ENCODE assay signal across 20 cellular contexts in the genomic region with DNA sequence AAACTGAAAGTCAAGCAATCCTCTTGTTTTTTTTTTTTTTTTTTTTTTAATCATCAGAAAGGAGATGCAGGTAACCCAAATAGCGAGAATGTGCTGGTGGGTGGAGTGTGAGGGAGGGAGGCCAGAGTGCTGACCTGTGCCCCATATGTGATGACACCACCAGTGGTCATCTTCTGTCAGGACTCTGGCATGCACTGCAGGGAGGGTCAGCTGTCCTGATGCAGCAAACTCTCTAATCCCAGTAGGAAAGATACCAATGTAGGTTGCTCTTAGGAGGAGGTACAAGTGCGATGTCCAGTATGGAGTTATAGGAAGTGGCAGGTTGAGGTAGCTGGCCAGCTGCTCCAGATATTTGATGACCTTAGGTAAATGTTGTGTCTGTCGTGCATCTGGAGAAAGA. TPM values are rescaled to one million over a fixed set of nuclear protein-coding genes. Genes with fewer than 3 reads are reported as not detected.
"Had no signal": no experiment of that assay in that cellular context is flagged by ENCODE, and none has a peak within 500 bp of the region (broad histone marks: within the 10 kb centered on the region; RNA-seq: fewer than 3 reads in every experiment).

No MANE protein-coding gene starts in this region.

- H3K4me3 ChIP-seq: heart right ventricle, sigmoid colon, uterus had no signal

- H3K27ac ChIP-seq: sigmoid colon, uterus had no signal

- H3K4me1 ChIP-seq: sigmoid colon, uterus had no signal

- H3K4me3 Mint-ChIP-seq: activated CD4-positive, alpha-beta memory T cell treated with anti-CD3 and anti-CD28 coated beads for 36 hours; activated naive CD8-positive, alpha-beta T cell; activated T-helper 1 cell treated with anti-CD3 and anti-CD28 coated beads, Interleukin-12 subunit alpha, Interleukin-12 subunit beta, Interleukin-2, Interleukin-4 antibody, amounts not matched to agents 30 ng/mL and 10 ng/mL and 1 ng/mL, durations not matched to agents 14 hours and 24 hours and 36 hours; immature natural killer cell; neural crest cell; stimulated activated naive B cell treated with anti-CD40 and anti-IgM and Interleukin-4, amounts not matched to agents 10 μg/mL and 1 μg/mL and 100 μg/mL, for 72 hours; T-helper 2 cell treated with Interferon-gamma antibody and Interleukin-4, amounts not matched to agents 5 μg/mL and 100 μg/mL, for 36 hours had no signal

- H3K9me3 ChIP-seq: heart right ventricle, sigmoid colon, uterus had no signal

- H3K36me3 Mint-ChIP-seq: activated CD4-positive, alpha-beta memory T cell treated with anti-CD3 and anti-CD28 coated beads for 36 hours; activated naive CD8-positive, alpha-beta T cell; immature natural killer cell; stimulated activated naive B cell treated with anti-CD40 and anti-IgM and Interleukin-4, amounts not matched to agents 10 μg/mL and 1 μg/mL and 100 μg/mL, for 72 hours had no signal

- H3K27me3 ChIP-seq: heart right ventricle, sigmoid colon, uterus had no signal

- DNase-seq: activated CD4-positive, alpha-beta memory T cell treated with anti-CD3 and anti-CD28 coated beads for 36 hours; activated gamma-delta T cell treated with Interleukin-2 at 50 U/mL for 16 hours; activated T-cell treated with anti-CD3 and anti-CD28 coated beads for 4 hours; cerebellar nuclear complex; effector CD4-positive, alpha-beta T cell; heart right ventricle; immature natural killer cell; kidney glomerular epithelial cell; left ventricle myocardium superior; sigmoid colon; stimulated activated naive B cell treated with anti-CD40 and anti-IgM and Interleukin-4, amounts not matched to agents 10 μg/mL and 1 μg/mL and 100 μg/mL, for 72 hours; uterus had no signal

- H3K4me1 Mint-ChIP-seq: immature natural killer cell; neural crest cell; stimulated activated naive B cell treated with anti-CD40 and anti-IgM and Interleukin-4, amounts not matched to agents 10 μg/mL and 1 μg/mL and 100 μg/mL, for 72 hours had no signal

- H3K27ac Mint-ChIP-seq: activated CD4-positive, alpha-beta memory T cell treated with anti-CD3 and anti-CD28 coated beads for 36 hours; activated naive CD8-positive, alpha-beta T cell; activated T-helper 1 cell treated with anti-CD3 and anti-CD28 coated beads, Interleukin-12 subunit alpha, Interleukin-12 subunit beta, Interleukin-2, Interleukin-4 antibody, amounts not matched to agents 30 ng/mL and 10 ng/mL and 1 ng/mL, durations not matched to agents 14 hours and 24 hours and 36 hours; immature natural killer cell; stimulated activated naive B cell treated with anti-CD40 and anti-IgM and Interleukin-4, amounts not matched to agents 10 μg/mL and 1 μg/mL and 100 μg/mL, for 72 hours; T-helper 2 cell treated with Interferon-gamma antibody and Interleukin-4, amounts not matched to agents 5 μg/mL and 100 μg/mL, for 36 hours had no signal

- H3K9me3 Mint-ChIP-seq: activated CD4-positive, alpha-beta memory T cell treated with anti-CD3 and anti-CD28 coated beads for 36 hours; activated T-helper 1 cell treated with anti-CD3 and anti-CD28 coated beads, Interleukin-12 subunit alpha, Interleukin-12 subunit beta, Interleukin-2, Interleukin-4 antibody, amounts not matched to agents 30 ng/mL and 10 ng/mL and 1 ng/mL, durations not matched to agents 14 hours and 24 hours and 36 hours; immature natural killer cell; neural crest cell; stimulated activated naive B cell treated with anti-CD40 and anti-IgM and Interleukin-4, amounts not matched to agents 10 μg/mL and 1 μg/mL and 100 μg/mL, for 72 hours; T-helper 2 cell treated with Interferon-gamma antibody and Interleukin-4, amounts not matched to agents 5 μg/mL and 100 μg/mL, for 36 hours had no signal

- H3K36me3 ChIP-seq: heart right ventricle, sigmoid colon, uterus had no signal

RNA-seq across cellular contexts. Expression of gene CST4, which starts 2.8 kb away (rescaled TPM):
- total RNA-seq: activated CD4-positive, alpha-beta memory T cell treated with anti-CD3 and anti-CD28 coated beads for 36 hours; activated T-helper 1 cell treated with anti-CD3 and anti-CD28 coated beads, Interleukin-12 subunit alpha, Interleukin-12 subunit beta, Interleukin-2, Interleukin-4 antibody, amounts not matched to agents 30 ng/mL and 10 ng/mL and 1 ng/mL, durations not matched to agents 14 hours and 24 hours and 36 hours; bronchial epithelial cell; heart right ventricle; left ventricle myocardium superior; mononuclear cell; neural crest cell; omental fat pad; sigmoid colon; uterus had no signal
- polyA plus RNA-seq: esophagus, heart right ventricle, immature natural killer cell, sigmoid colon had no signal

RNA-seq across cellular contexts. Expression of gene CST1, which starts 59.1 kb away (rescaled TPM):
- total RNA-seq: activated CD4-positive, alpha-beta memory T cell treated with anti-CD3 and anti-CD28 coated beads for 36 hours; activated T-helper 1 cell treated with anti-CD3 and anti-CD28 coated beads, Interleukin-12 subunit alpha, Interleukin-12 subunit beta, Interleukin-2, Interleukin-4 antibody, amounts not matched to agents 30 ng/mL and 10 ng/mL and 1 ng/mL, durations not matched to agents 14 hours and 24 hours and 36 hours; bronchial epithelial cell; heart right ventricle; left ventricle myocardium superior; mononuclear cell; neural crest cell; omental fat pad; sigmoid colon; uterus had no signal
- polyA plus RNA-seq: esophagus, heart right ventricle, immature natural killer cell had no signal
